Comparison of ENCODE assay signal across 1 cellular context in the genomic region with DNA sequence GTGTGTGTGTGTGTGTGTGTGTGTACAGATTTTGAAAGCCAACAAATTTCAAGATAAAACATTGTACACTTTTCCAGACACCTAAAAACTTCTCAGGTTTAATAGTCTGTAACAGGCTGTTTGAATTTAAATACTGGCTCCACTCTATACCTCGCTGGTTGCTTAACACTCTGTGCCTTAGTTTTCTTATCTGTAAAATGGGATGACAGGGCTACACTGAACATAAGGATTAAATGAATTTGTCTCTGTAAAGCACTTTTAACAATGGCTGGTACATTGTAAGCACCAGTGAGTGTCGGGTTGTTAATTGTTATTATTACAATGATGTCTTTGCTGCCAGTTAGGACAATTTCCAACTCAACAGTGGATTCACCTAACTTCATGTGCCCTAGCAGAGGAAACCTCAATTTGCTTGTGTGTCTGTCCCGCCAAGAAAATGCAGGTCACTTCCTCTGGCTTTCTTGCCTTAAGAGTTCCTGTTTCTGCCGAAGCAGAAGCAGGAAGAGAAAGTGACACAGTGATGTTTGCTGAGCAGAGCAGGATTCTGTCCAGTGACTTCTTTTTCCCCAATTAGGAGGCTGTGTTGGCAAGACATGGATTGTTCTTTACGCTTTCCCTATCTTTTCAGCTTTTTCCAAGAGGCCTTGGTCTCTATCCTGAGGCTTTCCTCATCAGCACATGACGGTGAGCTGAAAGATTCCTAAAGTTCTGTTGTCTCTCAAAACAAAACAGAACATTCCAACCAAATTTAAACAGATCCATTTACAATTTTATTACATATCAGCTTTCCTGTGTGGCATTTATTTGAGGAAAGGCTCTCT.
TF ChIP-seq lines count a peak whose summit lies in the region.

No MANE protein-coding gene starts in this region.

TF ChIP-seq in GM12878, 131 proteins besides CTCF, POLR2A, EP300 and RAD21 (continued from another document and continues in another):
- TF ChIP-seq, protein P1, sequence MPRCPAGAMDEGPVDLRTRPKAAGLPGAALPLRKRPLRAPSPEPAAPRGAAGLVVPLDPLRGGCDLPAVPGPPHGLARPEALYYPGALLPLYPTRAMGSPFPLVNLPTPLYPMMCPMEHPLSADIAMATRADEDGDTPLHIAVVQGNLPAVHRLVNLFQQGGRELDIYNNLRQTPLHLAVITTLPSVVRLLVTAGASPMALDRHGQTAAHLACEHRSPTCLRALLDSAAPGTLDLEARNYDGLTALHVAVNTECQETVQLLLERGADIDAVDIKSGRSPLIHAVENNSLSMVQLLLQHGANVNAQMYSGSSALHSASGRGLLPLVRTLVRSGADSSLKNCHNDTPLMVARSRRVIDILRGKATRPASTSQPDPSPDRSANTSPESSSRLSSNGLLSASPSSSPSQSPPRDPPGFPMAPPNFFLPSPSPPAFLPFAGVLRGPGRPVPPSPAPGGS (IDR thresholded peaks at IDR 0.05; ENCODE audit: borderline replicate concordance, insufficient read depth, low read depth, low read length, poor library complexity, severe bottlenecking): no peak
- TF ChIP-seq TAF1 (IDR thresholded peaks at IDR 0.05; ENCODE audit: borderline replicate concordance, low read depth, low read length) (peak; percentile 60; the same call in 1 of the 2 replicates), BCL11A (IDR thresholded peaks at IDR 0.05; ENCODE audit: low read depth, low read length) (0 out of 2 replicates have a peak, but pooled peaks have one; percentile 30), ZNF274 (IDR thresholded peaks at IDR 0.05; ENCODE audit: insufficient read depth, insufficient read length) (no peak), PRDM15 (CRISPR knock-in tag; IDR thresholded peaks at IDR 0.05) (no peak), TCF3 (IDR thresholded peaks at IDR 0.05; ENCODE audit: borderline replicate concordance, insufficient read depth, low read depth, low read length) (no peak), JUNB (IDR thresholded peaks at IDR 0.05) (no peak), SMAD5 (IDR thresholded peaks at IDR 0.05; ENCODE audit: low read depth) (0 out of 2 replicates have a peak, but pooled peaks have one; percentile 46), PAX5 (IDR thresholded peaks at IDR 0.05; ENCODE audit: borderline replicate concordance, low read depth, low read length) (no peak), CBX3 (IDR thresholded peaks at IDR 0.05; ENCODE audit: borderline replicate concordance, low read depth) (no peak), BACH1 (IDR thresholded peaks at IDR 0.05; ENCODE audit: borderline replicate concordance) (no peak), IKZF2 (IDR thresholded peaks at IDR 0.05) (peak; percentile 71 to 82), KDM1A (IDR thresholded peaks at IDR 0.05; ENCODE audit: borderline replicate concordance) (no peak), E2F4 (IDR thresholded peaks at IDR 0.05; ENCODE audit: low read depth, low read length) (no peak), ZNF592 (IDR thresholded peaks at IDR 0.05) (no peak), CBFB (IDR thresholded peaks at IDR 0.05; ENCODE audit: low read depth) (no peak), RAD51 (IDR thresholded peaks at IDR 0.05) (no peak), SREBF1 (IDR thresholded peaks at IDR 0.05; ENCODE audit: low read length) (no peak), ASH2L (IDR thresholded peaks at IDR 0.05; ENCODE audit: borderline replicate concordance, low read depth) (0 out of 2 replicates have a peak, but pooled peaks have one; percentile 9), RFX5 (IDR thresholded peaks at IDR 0.05; ENCODE audit: low read depth, low read length) (no peak), ZNF622 (IDR thresholded peaks at IDR 0.05) (no peak), ZBTB33 (IDR thresholded peaks at IDR 0.05) (no peak), MTA3 (IDR thresholded peaks at IDR 0.05; ENCODE audit: borderline replicate concordance, low read length) (0 out of 2 replicates have a peak, but pooled peaks have one; percentile 10), ESRRA (IDR thresholded peaks at IDR 0.05; ENCODE audit: low read length) (no peak), ATF3 (IDR thresholded peaks at IDR 0.05; ENCODE audit: borderline replicate concordance, extremely low read depth, low read depth, low read length) (no peak)
- TF ChIP-seq, protein P2, sequence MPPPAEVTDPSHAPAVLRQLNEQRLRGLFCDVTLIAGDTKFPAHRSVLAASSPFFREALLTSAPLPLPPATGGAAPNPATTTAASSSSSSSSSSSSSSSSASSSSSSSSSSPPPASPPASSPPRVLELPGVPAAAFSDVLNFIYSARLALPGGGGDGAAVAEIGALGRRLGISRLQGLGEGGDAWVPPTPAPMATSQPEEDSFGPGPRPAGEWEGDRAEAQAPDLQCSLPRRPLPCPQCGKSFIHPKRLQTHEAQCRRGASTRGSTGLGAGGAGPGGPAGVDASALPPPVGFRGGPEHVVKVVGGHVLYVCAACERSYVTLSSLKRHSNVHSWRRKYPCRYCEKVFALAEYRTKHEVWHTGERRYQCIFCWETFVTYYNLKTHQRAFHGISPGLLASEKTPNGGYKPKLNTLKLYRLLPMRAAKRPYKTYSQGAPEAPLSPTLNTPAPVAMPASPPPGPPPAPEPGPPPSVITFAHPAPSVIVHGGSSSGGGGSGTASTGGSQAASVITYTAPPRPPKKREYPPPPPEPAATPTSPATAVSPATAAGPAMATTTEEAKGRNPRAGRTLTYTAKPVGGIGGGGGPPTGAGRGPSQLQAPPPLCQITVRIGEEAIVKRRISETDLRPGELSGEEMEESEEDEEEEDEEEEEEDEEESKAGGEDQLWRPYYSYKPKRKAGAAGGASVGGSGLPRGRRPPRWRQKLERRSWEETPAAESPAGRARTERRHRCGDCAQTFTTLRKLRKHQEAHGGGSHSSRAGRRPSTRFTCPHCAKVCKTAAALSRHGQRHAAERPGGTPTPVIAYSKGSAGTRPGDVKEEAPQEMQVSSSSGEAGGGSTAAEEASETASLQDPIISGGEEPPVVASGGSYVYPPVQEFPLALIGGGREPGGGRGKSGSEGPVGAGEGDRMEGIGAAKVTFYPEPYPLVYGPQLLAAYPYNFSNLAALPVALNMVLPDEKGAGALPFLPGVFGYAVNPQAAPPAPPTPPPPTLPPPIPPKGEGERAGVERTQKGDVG (CRISPR knock-in tag; IDR thresholded peaks at IDR 0.05): 0 out of 2 replicates have a peak, but pooled peaks have one; percentile 13
- TF ChIP-seq, protein P3, sequence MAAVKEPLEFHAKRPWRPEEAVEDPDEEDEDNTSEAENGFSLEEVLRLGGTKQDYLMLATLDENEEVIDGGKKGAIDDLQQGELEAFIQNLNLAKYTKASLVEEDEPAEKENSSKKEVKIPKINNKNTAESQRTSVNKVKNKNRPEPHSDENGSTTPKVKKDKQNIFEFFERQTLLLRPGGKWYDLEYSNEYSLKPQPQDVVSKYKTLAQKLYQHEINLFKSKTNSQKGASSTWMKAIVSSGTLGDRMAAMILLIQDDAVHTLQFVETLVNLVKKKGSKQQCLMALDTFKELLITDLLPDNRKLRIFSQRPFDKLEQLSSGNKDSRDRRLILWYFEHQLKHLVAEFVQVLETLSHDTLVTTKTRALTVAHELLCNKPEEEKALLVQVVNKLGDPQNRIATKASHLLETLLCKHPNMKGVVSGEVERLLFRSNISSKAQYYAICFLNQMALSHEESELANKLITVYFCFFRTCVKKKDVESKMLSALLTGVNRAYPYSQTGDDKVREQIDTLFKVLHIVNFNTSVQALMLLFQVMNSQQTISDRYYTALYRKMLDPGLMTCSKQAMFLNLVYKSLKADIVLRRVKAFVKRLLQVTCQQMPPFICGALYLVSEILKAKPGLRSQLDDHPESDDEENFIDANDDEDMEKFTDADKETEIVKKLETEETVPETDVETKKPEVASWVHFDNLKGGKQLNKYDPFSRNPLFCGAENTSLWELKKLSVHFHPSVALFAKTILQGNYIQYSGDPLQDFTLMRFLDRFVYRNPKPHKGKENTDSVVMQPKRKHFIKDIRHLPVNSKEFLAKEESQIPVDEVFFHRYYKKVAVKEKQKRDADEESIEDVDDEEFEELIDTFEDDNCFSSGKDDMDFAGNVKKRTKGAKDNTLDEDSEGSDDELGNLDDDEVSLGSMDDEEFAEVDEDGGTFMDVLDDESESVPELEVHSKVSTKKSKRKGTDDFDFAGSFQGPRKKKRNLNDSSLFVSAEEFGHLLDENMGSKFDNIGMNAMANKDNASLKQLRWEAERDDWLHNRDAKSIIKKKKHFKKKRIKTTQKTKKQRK (IDR thresholded peaks at IDR 0.05; ENCODE audit: low read depth, low read length): no peak
- TF ChIP-seq, protein P4, sequence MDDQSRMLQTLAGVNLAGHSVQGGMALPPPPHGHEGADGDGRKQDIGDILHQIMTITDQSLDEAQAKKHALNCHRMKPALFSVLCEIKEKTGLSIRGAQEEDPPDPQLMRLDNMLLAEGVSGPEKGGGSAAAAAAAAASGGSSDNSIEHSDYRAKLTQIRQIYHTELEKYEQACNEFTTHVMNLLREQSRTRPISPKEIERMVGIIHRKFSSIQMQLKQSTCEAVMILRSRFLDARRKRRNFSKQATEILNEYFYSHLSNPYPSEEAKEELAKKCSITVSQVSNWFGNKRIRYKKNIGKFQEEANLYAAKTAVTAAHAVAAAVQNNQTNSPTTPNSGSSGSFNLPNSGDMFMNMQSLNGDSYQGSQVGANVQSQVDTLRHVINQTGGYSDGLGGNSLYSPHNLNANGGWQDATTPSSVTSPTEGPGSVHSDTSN (IDR thresholded peaks at IDR 0.05; ENCODE audit: insufficient replicate concordance, low read depth, low read length): no peak
